Comparison of ENCODE assay signal across 20 cellular contexts in genomic region chr15:80770356-80770705, GRCh38. TPM values are rescaled to one million over a fixed set of nuclear protein-coding genes. Genes with fewer than 3 reads are reported as not detected.
"Had no signal": no experiment of that assay in that cellular context is flagged by ENCODE, and none has a peak within 500 bp of the region (broad histone marks: within the 10 kb centered on the region; RNA-seq: fewer than 3 reads in every experiment).

No MANE protein-coding gene starts in this region.

- H3K36me3 ChIP-seq: esophagus squamous epithelium, heart left ventricle, pancreas, right lobe of liver, tibial artery had no signal

- H3K9me3 ChIP-seq: esophagus squamous epithelium, heart left ventricle, pancreas, right lobe of liver, tibial artery had no signal

- DNase-seq: activated CD4-positive, alpha-beta T cell treated with anti-CD3 and anti-CD28 coated beads for 1 hour; activated CD4-positive, alpha-beta T cell treated with anti-CD3 and anti-CD28 coated beads, Interleukin-2, amount 50 U/mL, for 1 hour; activated CD8-positive, alpha-beta T cell treated with anti-CD3 and anti-CD28 coated beads, Interleukin-2, amount 10 ng/mL, durations not matched to agents 7 days and 5 days; activated naive CD4-positive, alpha-beta T cell treated with Interleukin-2 at 50 U/mL for 16 hours; activated naive CD8-positive, alpha-beta T cell treated with anti-CD3 and anti-CD28 coated beads for 36 hours; activated T-cell treated with anti-CD3 and anti-CD28 coated beads, Interleukin-2, amount 50 U/mL, for 1 hour; amygdala; cerebellar nuclear complex; cortex of kidney; endodermal cell; esophagus squamous epithelium; heart left ventricle; islet precursor cell; left cardiac atrium; pancreas; right lobe of liver; stimulated activated CD4-positive, alpha-beta T cell treated with anti-CD3 and anti-CD28 coated beads, Interleukin-2, amount 100 ng/mL, for 24 hours; stimulated activated naive CD8-positive, alpha-beta T cell treated with anti-CD3 and anti-CD28 coated beads, Interleukin-15, amount 100 ng/mL, for 72 hours; tibial artery had no signal

- H3K4me1 ChIP-seq: heart left ventricle, pancreas, right lobe of liver, tibial artery had no signal

- H3K4me3 ChIP-seq: esophagus squamous epithelium, heart left ventricle, pancreas, right lobe of liver, skin epidermis, tibial artery had no signal

- H3K27ac ChIP-seq: esophagus squamous epithelium, heart left ventricle, pancreas, right lobe of liver, skin epidermis, tibial artery had no signal

- H3K27me3 ChIP-seq: esophagus squamous epithelium, pancreas, right lobe of liver had no signal

RNA-seq across cellular contexts. Expression of gene CEMIP, which starts 8.8 kb away (rescaled TPM):
- total RNA-seq: activated CD8-positive, alpha-beta T cell treated with anti-CD3 and anti-CD28 coated beads, Interleukin-2, amount 10 ng/mL, durations not matched to agents 7 days and 5 days; activated naive CD8-positive, alpha-beta T cell treated with anti-CD3 and anti-CD28 coated beads for 36 hours had no signal
